In genomic region chr3:110677506-110677905, GRCh38 we compare ENCODE assay signal across 23 cellular contexts.
DNase-seq lines count a peak whose midpoint lies in the region; ATAC-seq, FAIRE-seq and TF ChIP-seq lines count a peak whose summit lies in the region.
"Had no signal": no experiment of that assay in that cellular context is flagged by ENCODE, and none has a peak within 500 bp of the region (broad histone marks: within the 10 kb centered on the region; RNA-seq: fewer than 3 reads in every experiment).

No MANE protein-coding gene starts in this region.

- H3K9ac ChIP-seq in GM23248 (no peak overlapping the region), astrocyte (ENCODE audit: low read length) (no peak overlapping the region)
- H3K9ac ChIP-seq: KMS-11 had no signal

- H4K20me1 ChIP-seq in GM23248 (ENCODE audit: insufficient read depth) = no peaks in the 10 kb centered on the region
- no peaks in the 10 kb centered on the region for H4K20me1 ChIP-seq in astrocyte (ENCODE audit: insufficient read depth, low read length)
- H4K20me1 ChIP-seq in osteoblast (ENCODE audit: insufficient read depth, low read length) = no peaks in the 10 kb centered on the region

- ATAC-seq in HG03342 (IDR thresholded peaks at IDR 0.05; ENCODE audit: unreplicated experiment) (no peak), lower lobe of right lung (no peak)
- ATAC-seq: A549, Right ventricle myocardium inferior had no signal

- in situ Hi-C loops in GM23248 (cut with MboI) = no loop called here

- H3K27me3 ChIP-seq in GM23248 (replicated peaks; ENCODE audit: insufficient read depth) (no peaks in the 10 kb centered on the region), astrocyte (ENCODE audit: insufficient read depth, low read length) (no peaks in the 10 kb centered on the region), osteoblast (ENCODE audit: insufficient read depth, low read length) (no peaks in the 10 kb centered on the region), lower lobe of right lung (ENCODE audit: low read depth) (no peaks in the 10 kb centered on the region)
- H3K27me3 ChIP-seq: BE2C had no signal

- H3K4me2 ChIP-seq in GM23248 (ENCODE audit: unreplicated experiment) = no peak overlapping the region
- no peak overlapping the region for H3K4me2 ChIP-seq in astrocyte (ENCODE audit: low read length)
- no peak overlapping the region for H3K4me2 ChIP-seq in osteoblast (ENCODE audit: insufficient read depth, low read length)
- H3K4me2 ChIP-seq: A549, KMS-11 had no signal

- H3F3A ChIP-seq in GM23248 (ENCODE audit: insufficient read depth) = no peaks in the 10 kb centered on the region

- TF ChIP-seq CTCF in astrocyte (IDR thresholded peaks at IDR 0.05; ENCODE audit: insufficient read depth, low read depth, low read length) (no peak), fibroblast of villous mesenchyme (IDR thresholded peaks at IDR 0.05; ENCODE audit: insufficient read depth, low read depth, low read length) (no peak), osteoblast (IDR thresholded peaks at IDR 0.05; ENCODE audit: extremely low read depth, low read depth, low read length) (no peak), lower lobe of right lung (IDR thresholded peaks at IDR 0.05) (no peak)

- H3K4me3 ChIP-seq in GM23248 (no peak overlapping the region), astrocyte (ENCODE audit: insufficient read depth, low read depth, low read length) (no peak overlapping the region), fibroblast of villous mesenchyme (ENCODE audit: low read depth, low read length) (no peak overlapping the region), osteoblast (ENCODE audit: insufficient read depth, low read length) (no peak overlapping the region), lower lobe of right lung (no peak overlapping the region)
- H3K4me3 ChIP-seq: A549 had no signal

- intact Hi-C loops in lower lobe of right lung (cut with DNase I) = no loop called here

- WGBS in GM23248 (ENCODE audit: low coverage in 1 of 2, low lambda C conversion rate in 2 of 2, missing lambda C conversion rate in 2 of 2), 2 experiments = 60 to 76% methylated on average over 3 of the region's 3 CpGs

- H3K27me3 Mint-ChIP-seq in astrocyte (ENCODE audit: low read depth, unreplicated experiment) = no peaks in the 10 kb centered on the region

- H2AFZ ChIP-seq in GM23248 (0 out of 2 replicates have a peak overlapping the region, but pooled peaks have one; percentile 28), astrocyte (ENCODE audit: low read depth, low read length) (no peak overlapping the region), osteoblast (ENCODE audit: low read length) (peak overlapping the region; percentile 56)

- no peak overlapping the region for H3K27ac Mint-ChIP-seq in astrocyte (ENCODE audit: unreplicated experiment)

- H3K36me3 Mint-ChIP-seq in astrocyte (ENCODE audit: low read depth, unreplicated experiment) = peaks cover 3% of the 10 kb centered on the region

- DNase-seq in GM23248 (no peak), astrocyte (ENCODE audit: low read depth) (peak; percentile 15), fibroblast of villous mesenchyme (ENCODE audit: low read depth) (peak; percentile 94), osteoblast (ENCODE audit: insufficient read length, low spot score, missing footprints) (no peak), NCI-H526 treated with DMSO at 0.1 percent for 48 hours (lab: John Stamatoyannopoulos, UW) (no peak), superior temporal gyrus (ENCODE audit: extremely low spot score) (no peak), lower lobe of right lung (no peak)
- DNase-seq: BE2C, EL, GF-D8, NCI-H1092 treated with DMSO at 0.1 percent for 48 hours, NCI-H1436 treated with DMSO at 0.1 percent for 48 hours, NCI-H1930, NCI-H226, NCI-H510A treated with DMSO at 0.1 percent for 48 hours, OCI-M1 had no signal

- H3K9me3 Mint-ChIP-seq in astrocyte (ENCODE audit: unreplicated experiment) = peaks cover 12% of the 10 kb centered on the region

- H3K4me1 ChIP-seq in GM23248 (ENCODE audit: insufficient read depth) (no peaks in the 10 kb centered on the region), astrocyte (ENCODE audit: insufficient read depth, low read length) (no peaks in the 10 kb centered on the region), osteoblast (ENCODE audit: insufficient read depth, low read length) (no peaks in the 10 kb centered on the region), lower lobe of right lung (no peaks in the 10 kb centered on the region)
- H3K4me1 ChIP-seq: A549, BE2C had no signal

- H3K27ac ChIP-seq in GM23248 = no peak overlapping the region
- no peak overlapping the region for H3K27ac ChIP-seq in astrocyte (ENCODE audit: low read depth, low read length)
- no peak overlapping the region for H3K27ac ChIP-seq in osteoblast (ENCODE audit: low read depth, low read length)
- H3K27ac ChIP-seq in lower lobe of right lung = no peak overlapping the region
- H3K27ac ChIP-seq: A549, KMS-11 had no signal

- no peak for FAIRE-seq in astrocyte (lab: Jason Lieb, UNC)
- FAIRE-seq: A549, GM19239, H54, HTR-8/SVneo had no signal

- H3K79me2 ChIP-seq in GM23248 (ENCODE audit: insufficient read depth) (no peaks in the 10 kb centered on the region), astrocyte (ENCODE audit: insufficient read depth, low read length) (no peaks in the 10 kb centered on the region), osteoblast (ENCODE audit: insufficient read depth, low read length) (no peaks in the 10 kb centered on the region)

- H3K36me3 ChIP-seq in GM23248 (ENCODE audit: low read depth) (no peaks in the 10 kb centered on the region), astrocyte (ENCODE audit: insufficient read depth, low read length) (no peaks in the 10 kb centered on the region), osteoblast (ENCODE audit: insufficient read depth, low read length) (no peaks in the 10 kb centered on the region), lower lobe of right lung (no peaks in the 10 kb centered on the region)
- H3K36me3 ChIP-seq: BE2C had no signal

- H3K4me1 Mint-ChIP-seq in astrocyte (ENCODE audit: low read depth, unreplicated experiment) = no peaks in the 10 kb centered on the region

- no peaks in the 10 kb centered on the region for H3K9me3 ChIP-seq in GM23248 (ENCODE audit: low read depth)
- no peaks in the 10 kb centered on the region for H3K9me3 ChIP-seq in astrocyte (ENCODE audit: insufficient read depth, low read depth, low read length)
- H3K9me3 ChIP-seq in osteoblast (ENCODE audit: low read depth, low read length) = no peaks in the 10 kb centered on the region
- no peaks in the 10 kb centered on the region for H3K9me3 ChIP-seq in lower lobe of right lung
- H3K9me3 ChIP-seq: A549, BE2C had no signal

- H3K9me2 ChIP-seq in GM23248 (ENCODE audit: insufficient read depth) = no peaks in the 10 kb centered on the region

- no peak overlapping the region for H3K4me3 Mint-ChIP-seq in astrocyte (ENCODE audit: unreplicated experiment)

Comparison
In these comparisons a context has a peak if more than half of its experiments do, and no peak if none do; other contexts are left out.
1. DNase-seq: peak in astrocyte (single experiment) and fibroblast of villous mesenchyme (single experiment); none in GM23248 (single experiment), osteoblast (single experiment), NCI-H526 treated with DMSO at 0.1 percent for 48 hours (single experiment), superior temporal gyrus (single experiment) and lower lobe of right lung (single experiment).